In the genomic region with DNA sequence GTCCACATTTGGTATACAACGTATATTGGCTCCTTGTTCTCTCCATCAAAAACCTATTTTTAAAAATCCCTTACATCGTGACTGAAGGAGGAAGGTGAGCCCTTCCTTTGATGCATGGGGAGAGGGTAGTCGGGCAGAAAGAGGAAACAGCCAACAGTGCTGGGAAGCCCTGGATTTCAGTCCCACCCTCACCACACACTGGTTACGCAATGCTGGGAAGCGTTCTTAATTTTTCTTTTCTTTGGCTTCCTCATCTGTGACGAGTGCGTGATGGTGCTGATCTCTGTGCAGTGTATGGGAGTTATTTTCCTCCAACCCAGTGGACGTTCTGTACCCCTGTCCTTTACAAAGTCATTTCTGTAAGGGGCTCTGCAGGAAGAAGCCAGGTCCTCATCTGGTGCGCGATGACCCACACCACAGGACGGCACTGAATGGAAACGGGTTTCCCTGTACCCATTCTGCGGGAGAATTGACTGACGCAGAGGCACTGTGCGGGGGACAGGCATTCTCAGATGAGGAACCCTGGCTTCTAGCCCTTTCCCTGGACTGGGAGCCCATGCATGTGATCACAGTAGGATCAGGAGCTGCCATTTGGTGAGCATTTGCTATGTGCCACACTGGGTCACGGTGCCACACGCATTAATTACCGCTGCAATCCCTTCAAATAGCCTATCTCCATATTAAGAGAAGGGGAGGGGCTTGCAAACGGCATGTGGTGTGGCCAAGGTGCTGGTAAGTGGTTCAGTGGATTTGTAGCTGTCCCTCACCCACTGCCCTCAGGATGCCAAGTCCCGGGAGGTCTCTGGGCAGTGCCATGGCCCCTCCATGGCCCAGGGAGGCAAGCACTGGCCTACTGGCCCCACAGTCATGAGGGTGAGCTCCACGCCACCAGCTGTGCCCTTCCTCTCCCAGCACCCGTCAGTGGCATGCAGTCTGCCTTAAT, we compare ENCODE assay signal across 1 cellular context.
TF ChIP-seq lines count a peak whose summit lies in the region.

No MANE protein-coding gene starts in this region.

TF ChIP-seq in K562, 482 proteins besides CTCF, POLR2A, EP300 and RAD21:
- no peak for TF ChIP-seq ZNF717 (CRISPR knock-in tag; IDR thresholded peaks at IDR 0.05)
- peak; percentile 62 for TF ChIP-seq CEBPG (CRISPR knock-in tag; IDR thresholded peaks at IDR 0.05)
- peak; percentile 36 to 46; a peak in 1 of 4 replicates for TF ChIP-seq CEBPG (tag; conservative IDR thresholded peaks at IDR 0.05 in 1 of 2, IDR thresholded peaks at IDR 0.05 in 1 of 2)
- no peak for TF ChIP-seq PHF8 (IDR thresholded peaks at IDR 0.05; ENCODE audit: borderline replicate concordance, low read length)
- TF ChIP-seq, protein P1, sequence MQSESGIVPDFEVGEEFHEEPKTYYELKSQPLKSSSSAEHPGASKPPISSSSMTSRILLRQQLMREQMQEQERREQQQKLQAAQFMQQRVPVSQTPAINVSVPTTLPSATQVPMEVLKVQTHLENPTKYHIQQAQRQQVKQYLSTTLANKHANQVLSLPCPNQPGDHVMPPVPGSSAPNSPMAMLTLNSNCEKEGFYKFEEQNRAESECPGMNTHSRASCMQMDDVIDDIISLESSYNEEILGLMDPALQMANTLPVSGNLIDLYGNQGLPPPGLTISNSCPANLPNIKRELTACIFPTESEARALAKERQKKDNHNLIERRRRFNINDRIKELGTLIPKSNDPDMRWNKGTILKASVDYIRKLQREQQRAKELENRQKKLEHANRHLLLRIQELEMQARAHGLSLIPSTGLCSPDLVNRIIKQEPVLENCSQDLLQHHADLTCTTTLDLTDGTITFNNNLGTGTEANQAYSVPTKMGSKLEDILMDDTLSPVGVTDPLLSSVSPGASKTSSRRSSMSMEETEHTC (IDR thresholded peaks at IDR 0.05): no peak
- TF ChIP-seq CBX2 (IDR thresholded peaks at IDR 0.05; ENCODE audit: insufficient read depth, low read length, poor library complexity, severe bottlenecking): no peak
- peak; percentile 91 for TF ChIP-seq CEBPB (tag; IDR thresholded peaks at IDR 0.05)
